11 cellular contexts compared by ENCODE assay signal in the genomic region with DNA sequence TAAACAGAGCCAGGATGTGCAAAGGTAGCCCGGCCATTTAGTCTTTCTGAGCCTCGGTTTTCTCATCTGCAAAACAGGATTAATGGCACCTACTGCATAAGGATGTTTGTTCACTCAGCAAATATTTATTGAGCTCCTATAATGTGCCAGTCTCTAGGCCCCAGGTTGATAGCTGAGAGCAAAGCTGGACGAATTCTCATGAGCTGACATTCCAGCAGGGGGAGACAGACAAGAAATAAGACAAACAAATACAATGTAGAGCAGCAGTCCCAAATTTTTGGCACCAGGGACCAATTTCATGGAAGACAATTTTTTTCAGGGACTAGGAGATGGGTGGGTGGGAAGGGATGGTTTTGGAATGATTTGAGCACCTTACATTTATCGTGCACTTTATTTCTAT.
DNase-seq lines count a peak whose midpoint lies in the region; ATAC-seq, FAIRE-seq and TF ChIP-seq lines count a peak whose summit lies in the region.
"Had no signal": no experiment of that assay in that cellular context is flagged by ENCODE, and none has a peak within 500 bp of the region (broad histone marks: within the 10 kb centered on the region; RNA-seq: fewer than 3 reads in every experiment).

No MANE protein-coding gene starts in this region.

- no peak for ATAC-seq in HG02981 (IDR thresholded peaks at IDR 0.05; ENCODE audit: unreplicated experiment)

- no peak for FAIRE-seq in GM12891 (lab: Jason Lieb, UNC)

- no peak for TF ChIP-seq POLR2A in GM12891 (IDR thresholded peaks at IDR 0.05; ENCODE audit: low read depth, low read length)

- in situ Hi-C loops in GM13977 (cut with MboI; ENCODE audit: low pct_unique_long_range_greater_than_20kb, low sequenced_read_pairs, unreplicated experiment): no loop called here

- TF ChIP-seq CTCF in GM13977 (IDR thresholded peaks at IDR 0.05; ENCODE audit: extremely low read depth, insufficient read depth, missing control alignments) (peak; percentile 46), RWPE1 (conservative IDR thresholded peaks at IDR 0.05; ENCODE audit: low read depth) (0 out of 2 replicates have a peak, but pooled peaks have one; percentile 14)

- CTCF ChIA-PET in RWPE1 (lab: Yijun Ruan, JAX): interaction anchor here (0.5 to 0.8 kb wide), 2 partner anchors 11 to 435 kb away, joined by 3 to 4 read pairs; no protein-coding TSS in a partner anchor

- DNase-seq in AG20443 (ENCODE audit: low spot score): peak; percentile 42
- no peak for DNase-seq in GM13977 (ENCODE audit: low spot score)
- DNase-seq in RWPE1 (ENCODE audit: low spot score): peak; percentile 11
- peak; percentile 43 for DNase-seq in iPS-NIHi7 (ENCODE audit: extremely low spot score)
- no peak for DNase-seq in COLO668 (lab: John Stamatoyannopoulos, UW; ENCODE audit: unreplicated experiment)
- no peak for DNase-seq in GM12891 (ENCODE audit: insufficient read length, low spot score)
- no peak for DNase-seq in stimulated activated CD4-positive, alpha-beta T cell treated with anti-CD3 and anti-CD28 coated beads, Interleukin-4, amount 100 ng/mL, for 24 hours
- DNase-seq: activated effector memory CD4-positive, alpha-beta T cell treated with anti-CD3 and anti-CD28 coated beads, Interleukin-2, amount 50 U/mL, for 16 hours; mesenchymal stem cell; NCI-H2081 had no signal

- POLR2A ChIA-PET in RWPE1 (lab: Yijun Ruan, JAX; ENCODE audit: low non-redundant PET): no interaction called here

- no peak overlapping the region for H3K27ac ChIP-seq in RWPE1

TF ChIP-seq in GM12891, 5 proteins besides CTCF, POLR2A, EP300 and RAD21:
- no peak for TF ChIP-seq SPI1 (IDR thresholded peaks at IDR 0.05; ENCODE audit: low read depth, low read length)
- no peak for TF ChIP-seq POLR2AphosphoS5 (IDR thresholded peaks at IDR 0.05; ENCODE audit: low read depth, low read length)
- TF ChIP-seq POU2F2 (IDR thresholded peaks at IDR 0.05; ENCODE audit: low read depth, low read length): no peak
- no peak for TF ChIP-seq PAX5 (IDR thresholded peaks at IDR 0.05; ENCODE audit: insufficient read depth, low read length, severe bottlenecking)
- no peak for TF ChIP-seq TAF1 (IDR thresholded peaks at IDR 0.05; ENCODE audit: low read depth, low read length)

Comparison
In these comparisons a context has a peak if more than half of its experiments do, and no peak if none do; other contexts are left out.
1. DNase-seq: peak in AG20443 (single experiment), RWPE1 (single experiment) and iPS-NIHi7 (single experiment); none in GM13977 (single experiment), COLO668 (single experiment), GM12891 (single experiment) and stimulated activated CD4-positive, alpha-beta T cell treated with anti-CD3 and anti-CD28 coated beads, Interleukin-4, amount 100 ng/mL, for 24 hours (single experiment).